Comparison of ENCODE assay signal across 2 cellular contexts in genomic region chr16:11183951-11184350, GRCh38.
TF ChIP-seq lines count a peak whose summit lies in the region.

No MANE protein-coding gene starts in this region.

TF ChIP-seq in HepG2, 621 proteins besides CTCF, POLR2A, EP300 and RAD21 (continued from another document):
- TF ChIP-seq ATM (IDR thresholded peaks at IDR 0.05; ENCODE audit: borderline replicate concordance), result no peak
TF ChIP-seq in HepG2: peak in this region for 1.

TF ChIP-seq in WTC11, 78 proteins besides CTCF, POLR2A, EP300 and RAD21:
- TF ChIP-seq ERG (CRISPR knock-in tag; IDR thresholded peaks at IDR 0.05), result no peak
- TF ChIP-seq GABPB1 (CRISPR knock-in tag; IDR thresholded peaks at IDR 0.05), result no peak
- TF ChIP-seq FOXP4 (CRISPR knock-in tag; IDR thresholded peaks at IDR 0.05), result no peak
- TF ChIP-seq FOXP1 (CRISPR knock-in tag; IDR thresholded peaks at IDR 0.05; ENCODE audit: borderline replicate concordance), result no peak
- no peak for TF ChIP-seq SMAD3 (CRISPR knock-in tag; IDR thresholded peaks at IDR 0.05; ENCODE audit: borderline replicate concordance)
- TF ChIP-seq EMX1 (CRISPR knock-in tag; IDR thresholded peaks at IDR 0.05), result no peak
- no peak for TF ChIP-seq MXD4 (CRISPR knock-in tag; IDR thresholded peaks at IDR 0.05; ENCODE audit: borderline replicate concordance)
- no peak for TF ChIP-seq ZNF532 (CRISPR knock-in tag; IDR thresholded peaks at IDR 0.05; ENCODE audit: borderline replicate concordance)
- no peak for TF ChIP-seq USF1 (CRISPR knock-in tag; IDR thresholded peaks at IDR 0.05)
- no peak for TF ChIP-seq ZNF671 (CRISPR knock-in tag; IDR thresholded peaks at IDR 0.05)
- no peak for TF ChIP-seq ZBTB43 (CRISPR knock-in tag; IDR thresholded peaks at IDR 0.05)
- no peak for TF ChIP-seq ZNF138 (CRISPR knock-in tag; conservative IDR thresholded peaks at IDR 0.05)
- TF ChIP-seq JAZF1 (CRISPR knock-in tag; IDR thresholded peaks at IDR 0.05), result no peak
- TF ChIP-seq TCF7 (CRISPR knock-in tag; IDR thresholded peaks at IDR 0.05; ENCODE audit: low read depth), result no peak
- TF ChIP-seq ZNF423 (CRISPR knock-in tag; IDR thresholded peaks at IDR 0.05), result no peak
- TF ChIP-seq TEAD4 (CRISPR knock-in tag; IDR thresholded peaks at IDR 0.05), result no peak
- no peak for TF ChIP-seq SOX15 (CRISPR knock-in tag; IDR thresholded peaks at IDR 0.05)
